Comparison of ENCODE assay signal across 15 cellular contexts in the genomic region with DNA sequence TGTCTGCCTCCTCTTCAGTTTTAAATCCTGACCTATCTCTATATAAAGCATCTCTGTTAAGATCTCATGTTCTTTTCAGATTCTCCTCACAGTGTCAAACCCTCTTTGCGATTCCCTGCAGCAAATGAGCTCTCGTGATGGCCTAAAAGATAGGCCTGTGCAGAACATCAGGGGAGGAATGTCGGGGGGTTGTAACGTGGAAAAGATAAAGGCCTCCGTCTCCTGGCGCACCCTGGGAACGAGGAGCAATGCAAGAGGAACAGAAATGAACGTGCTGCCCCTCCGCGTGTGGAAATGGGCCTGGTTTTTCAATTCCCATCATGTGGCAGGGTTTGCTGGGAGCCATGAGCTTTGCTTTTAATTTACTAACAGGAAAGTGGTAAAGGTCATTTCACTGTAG.
A peak's percentile ranks its signal among the peaks of the same experiment; 100 is the strongest.
DNase-seq lines count a peak whose midpoint lies in the region; ATAC-seq, FAIRE-seq and TF ChIP-seq lines count a peak whose summit lies in the region.
"Had no signal": no experiment of that assay in that cellular context is flagged by ENCODE, and none has a peak within 500 bp of the region (broad histone marks: within the 10 kb centered on the region; RNA-seq: fewer than 3 reads in every experiment).

No MANE protein-coding gene starts in this region.

- in situ Hi-C loops in HAP-1 (cut with MboI; ENCODE audit: low sequenced_read_pairs), result no loop called here

- no peaks in the 10 kb centered on the region for H3K9me3 Mint-ChIP-seq in GM23338
- H3K9me3 Mint-ChIP-seq: memory B cell had no signal

- no peak for DNase-seq in GM23338 (ENCODE audit: low spot score)
- DNase-seq in body of pancreas, result no peak
- no peak for DNase-seq in kidney
- no peak for DNase-seq in smooth muscle cell (lab: John Stamatoyannopoulos, UW; ENCODE audit: unreplicated experiment)
- no peak for DNase-seq in activated naive CD4-positive, alpha-beta T cell (lab: John Stamatoyannopoulos, UW)
- DNase-seq in HAP-1 (ENCODE audit: low spot score in 2 of 2), result no peak
- no peak for DNase-seq in GM10248 (ENCODE audit: extremely low spot score)
- DNase-seq: Caco-2; NCI-H2029; NCI-H524 treated with DMSO at 0.1 percent for 48 hours; stimulated activated CD4-positive, alpha-beta T cell treated with anti-CD3 and anti-CD28 coated beads, Interleukin-15, amount 100 ng/mL, for 24 hours had no signal

- H3K9ac ChIP-seq in kidney (ENCODE audit: low read length in 2 of 2), result peak overlapping the region in 1 of 2 donors; percentile 83
- H3K9ac ChIP-seq in smooth muscle cell (ENCODE audit: low read depth), result no peak overlapping the region

- WGBS in body of pancreas, 2 donors, result 76% methylated on average over 10 of the region's 10 CpGs
- 65% methylated on average over 10 of the region's 10 CpGs for WGBS in smooth muscle cell (ENCODE audit: low lambda C conversion rate)

- H3K36me3 ChIP-seq in GM23338 (ENCODE audit: insufficient read depth) (no peaks in the 10 kb centered on the region), body of pancreas (replicated peaks in 1 of 2; ENCODE audit: insufficient read depth in 1 of 2, low read depth in 2 of 2) (no peaks in the 10 kb centered on the region), kidney (ENCODE audit: control insufficient read depth in 1 of 2, insufficient read depth in 2 of 2, low read length in 2 of 2) (peaks cover 5 to 26% of the 10 kb centered on the region in 2 donors), smooth muscle cell (ENCODE audit: low read depth) (no peaks in the 10 kb centered on the region), HAP-1 (replicated peaks) (no peaks in the 10 kb centered on the region)

- peak overlapping the region; percentile 86 for H3K27ac ChIP-seq in GM23338 (ENCODE audit: low read depth)
- H3K27ac ChIP-seq in body of pancreas, result peak overlapping the region; percentile 68 to 85 (median 80)
- peak overlapping the region; percentile 57 to 84 for H3K27ac ChIP-seq in kidney (ENCODE audit: low read depth in 2 of 2, low read length in 2 of 2)
- peak overlapping the region; percentile 52 for H3K27ac ChIP-seq in smooth muscle cell (ENCODE audit: low read depth)

- H4K20me1 ChIP-seq in GM23338 (replicated peaks; ENCODE audit: insufficient read depth) (no peaks in the 10 kb centered on the region), smooth muscle cell (ENCODE audit: low read depth) (no peaks in the 10 kb centered on the region)

- H3K9me3 ChIP-seq in body of pancreas, result no peaks in the 10 kb centered on the region
- H3K9me3 ChIP-seq in kidney (ENCODE audit: control insufficient read depth in 1 of 2, low read length in 2 of 2), result no peaks in the 10 kb centered on the region
- no peaks in the 10 kb centered on the region for H3K9me3 ChIP-seq in smooth muscle cell (replicated peaks; ENCODE audit: low read depth)
- H3K9me3 ChIP-seq in HAP-1, result no peaks in the 10 kb centered on the region
- H3K9me3 ChIP-seq: Caco-2, MG63 had no signal

- TF ChIP-seq CTCF in GM23338 (conservative IDR thresholded peaks at IDR 0.05; ENCODE audit: low read depth in 2 of 2) (no peak), body of pancreas (IDR thresholded peaks at IDR 0.05) (no peak), kidney (IDR thresholded peaks at IDR 0.05; ENCODE audit: borderline replicate concordance, extremely low read depth, insufficient read depth) (no peak), smooth muscle cell (IDR thresholded peaks at IDR 0.05; ENCODE audit: borderline replicate concordance, insufficient read depth, poor library complexity, severe bottlenecking) (no peak), GM10248 (IDR thresholded peaks at IDR 0.05; ENCODE audit: control extremely low read depth, extremely low read depth, low read depth, missing control alignments) (no peak)

- no peaks in the 10 kb centered on the region for H3K9me2 ChIP-seq in GM23338 (ENCODE audit: insufficient read depth)

- H3K4me3 Mint-ChIP-seq in GM23338, result no peak overlapping the region
- H3K4me3 Mint-ChIP-seq: memory B cell had no signal

- peaks cover 21% of the 10 kb centered on the region for H3K4me1 ChIP-seq in GM23338 (ENCODE audit: insufficient read depth)
- peaks cover 48% of the 10 kb centered on the region for H3K4me1 ChIP-seq in body of pancreas
- peaks cover 20 to 29% of the 10 kb centered on the region in 2 donors for H3K4me1 ChIP-seq in kidney (ENCODE audit: control insufficient read depth in 1 of 2, insufficient read depth in 1 of 2, low read depth in 1 of 2, low read length in 2 of 2)
- peaks cover 13% of the 10 kb centered on the region for H3K4me1 ChIP-seq in smooth muscle cell (ENCODE audit: low read depth)
- no peaks in the 10 kb centered on the region for H3K4me1 ChIP-seq in HAP-1

- intact Hi-C loops in body of pancreas (cut with DNase I) (no loop called here), kidney (cut with DNase I) (no loop called here)

- no peak for TF ChIP-seq POLR2A in body of pancreas (IDR thresholded peaks at IDR 0.05)

- no peaks in the 10 kb centered on the region for H3K27me3 ChIP-seq in GM23338 (ENCODE audit: insufficient read depth)
- H3K27me3 ChIP-seq in body of pancreas, result no peaks in the 10 kb centered on the region
- H3K27me3 ChIP-seq in smooth muscle cell (ENCODE audit: low read depth), result no peaks in the 10 kb centered on the region
- no peaks in the 10 kb centered on the region for H3K27me3 ChIP-seq in HAP-1 (ENCODE audit: low read depth)
- H3K27me3 ChIP-seq: MG63 had no signal

- H3K4me1 Mint-ChIP-seq in GM23338, result peaks cover 43% of the 10 kb centered on the region
- H3K4me1 Mint-ChIP-seq: memory B cell had no signal

- POLR2A ChIA-PET in GM10248 (lab: Yijun Ruan, JAX), result interaction anchor here (0.5 kb wide), 1 partner anchor 34 kb away, joined by 3 read pairs; no protein-coding TSS in a partner anchor

- no peak overlapping the region for H2AFZ ChIP-seq in GM23338
- H2AFZ ChIP-seq in smooth muscle cell (ENCODE audit: low read depth), result no peak overlapping the region

- H3F3A ChIP-seq in GM23338 (replicated peaks; ENCODE audit: low read depth) (no peaks in the 10 kb centered on the region; the same call in 1 of the 2 replicates), smooth muscle cell (ENCODE audit: low read depth) (peaks cover 12% of the 10 kb centered on the region)

- H3K27ac Mint-ChIP-seq in GM23338, result no peak overlapping the region
- H3K27ac Mint-ChIP-seq: memory B cell had no signal

- H3K79me2 ChIP-seq in GM23338 (replicated peaks; ENCODE audit: insufficient read depth), result no peaks in the 10 kb centered on the region
- no peaks in the 10 kb centered on the region for H3K79me2 ChIP-seq in smooth muscle cell (ENCODE audit: low read depth)

- H3K4me2 ChIP-seq in GM23338, result no peak overlapping the region
- no peak overlapping the region for H3K4me2 ChIP-seq in smooth muscle cell

- FAIRE-seq in kidney (lab: Jason Lieb, UNC), result no peak
- FAIRE-seq: GM18507 had no signal

- H3K27me3 Mint-ChIP-seq in GM23338 (ENCODE audit: insufficient read depth, low read depth, poor library complexity), result no peaks in the 10 kb centered on the region

- H3K4me3 ChIP-seq in GM23338 (no peak overlapping the region), body of pancreas (no peak overlapping the region), kidney (ENCODE audit: low read length in 2 of 2) (no peak overlapping the region), smooth muscle cell (no peak overlapping the region), HAP-1 (no peak overlapping the region)
- H3K4me3 ChIP-seq: MG63 had no signal

- peaks cover 13% of the 10 kb centered on the region; the same call in 2 of the 3 replicates for H3K36me3 Mint-ChIP-seq in GM23338 (ENCODE audit: low read depth)
- H3K36me3 Mint-ChIP-seq: memory B cell had no signal

- no peak for ATAC-seq in GM23338
- no peak for ATAC-seq in body of pancreas
- ATAC-seq in GM19324 (IDR thresholded peaks at IDR 0.05; ENCODE audit: low FRiP score, unreplicated experiment), result no peak

- CTCF ChIA-PET in GM10248 (lab: Yijun Ruan, JAX), result interaction anchor here (1.3 kb wide), 1 partner anchor 18 kb away, joined by 3 read pairs; no protein-coding TSS in a partner anchor

TF ChIP-seq in GM23338, 12 proteins besides CTCF, POLR2A, EP300 and RAD21:
- TF ChIP-seq CREB1 (CRISPR knock-in tag; IDR thresholded peaks at IDR 0.05; ENCODE audit: low read depth) (no peak), ZNF114 (CRISPR knock-in tag; IDR thresholded peaks at IDR 0.05) (no peak)
